16 cellular contexts compared by ENCODE assay signal in the genomic region with DNA sequence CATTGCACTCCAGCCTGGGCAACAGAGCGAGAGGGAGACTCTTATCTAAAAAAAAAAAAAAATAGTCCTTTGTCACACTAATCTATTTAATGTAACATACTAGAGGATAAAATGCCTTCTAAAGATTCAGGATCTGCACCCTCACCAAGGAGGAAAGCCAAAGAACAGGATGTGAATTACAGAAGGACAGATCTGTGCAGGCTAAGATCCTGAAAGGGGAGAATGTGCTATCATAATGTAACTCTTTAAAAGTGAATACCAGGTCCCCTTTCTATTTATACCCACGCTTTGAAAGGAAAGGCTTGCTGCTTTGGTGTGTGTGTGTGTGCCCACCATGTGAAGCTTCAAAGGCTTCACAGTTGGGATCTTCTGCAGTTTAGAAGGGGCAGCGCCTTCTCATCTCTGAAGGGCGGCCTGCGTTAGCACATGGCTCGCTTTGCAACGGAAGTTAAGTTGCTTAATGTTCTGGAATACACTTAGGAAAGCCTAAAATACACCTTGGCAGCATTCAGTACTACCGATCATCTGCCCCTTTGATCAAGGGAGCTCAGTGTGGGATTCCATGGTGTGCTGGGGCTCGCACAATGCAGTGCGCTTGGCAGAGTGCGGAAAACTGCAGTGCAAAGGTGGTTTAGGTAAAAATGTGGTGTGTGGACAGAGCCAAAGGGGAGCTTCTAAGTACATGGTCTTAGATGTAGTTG. TPM values are rescaled to one million over a fixed set of nuclear protein-coding genes. Genes with fewer than 3 reads are reported as not detected.
"Had no signal": no experiment of that assay in that cellular context is flagged by ENCODE, and none has a peak within 500 bp of the region (broad histone marks: within the 10 kb centered on the region; RNA-seq: fewer than 3 reads in every experiment).

No MANE protein-coding gene starts in this region.

- H3K4me1 ChIP-seq: colonic mucosa had no signal

- H3K36me3 Mint-ChIP-seq: mesothelial cell of epicardium had no signal

- H3K4me3 Mint-ChIP-seq: activated CD8-positive, alpha-beta T cell treated with anti-CD3 and anti-CD28 coated beads, Interleukin-2, amount 10 ng/mL, durations not matched to agents 7 days and 5 days; mesothelial cell of epicardium; T-helper 1 cell treated with Interleukin-12 subunit alpha and Interleukin-12 subunit beta and Interleukin-4 antibody, amounts not matched to agents 30 μg/mL and 1 μg/mL, for 36 hours had no signal

- DNase-seq: activated CD4-positive, alpha-beta T cell treated with anti-CD3 and anti-CD28 coated beads for 48 hours; activated CD8-positive, alpha-beta memory T cell treated with anti-CD3 and anti-CD28 coated beads, Interleukin-2, amount 50 U/mL, for 48 hours; activated CD8-positive, alpha-beta T cell treated with anti-CD3 and anti-CD28 coated beads, Interleukin-2, amount 10 ng/mL, durations not matched to agents 7 days and 5 days; aorta; caudate nucleus; colonic mucosa; foreskin melanocyte; heart right ventricle; islet precursor cell; left lung; nucleus accumbens; stimulated activated CD4-positive, alpha-beta T cell treated with anti-CD3 and anti-CD28 coated beads, Interleukin-4, amount 100 ng/mL, for 24 hours; stomach had no signal

- H3K9me3 Mint-ChIP-seq: mesothelial cell of epicardium; T-helper 1 cell treated with Interleukin-12 subunit alpha and Interleukin-12 subunit beta and Interleukin-4 antibody, amounts not matched to agents 30 μg/mL and 1 μg/mL, for 36 hours had no signal

- H3K9me3 ChIP-seq: colonic mucosa, heart right ventricle, left lung, stomach had no signal

- H3K27ac ChIP-seq: colonic mucosa, left lung, stomach had no signal

- H3K36me3 ChIP-seq: colonic mucosa, heart right ventricle, left lung, stomach had no signal

- H3K27ac Mint-ChIP-seq: activated CD8-positive, alpha-beta T cell treated with anti-CD3 and anti-CD28 coated beads, Interleukin-2, amount 10 ng/mL, durations not matched to agents 7 days and 5 days; mesothelial cell of epicardium; T-helper 1 cell treated with Interleukin-12 subunit alpha and Interleukin-12 subunit beta and Interleukin-4 antibody, amounts not matched to agents 30 μg/mL and 1 μg/mL, for 36 hours had no signal

- H3K4me3 ChIP-seq: colonic mucosa, heart right ventricle, left lung, stomach had no signal

- ATAC-seq: activated CD8-positive, alpha-beta T cell treated with anti-CD3 and anti-CD28 coated beads, Interleukin-2, amount 10 ng/mL, durations not matched to agents 7 days and 5 days; left lung had no signal

- FAIRE-seq: urothelium cell line had no signal

RNA-seq across cellular contexts. Expression of a gene that starts 6.8 kb away (rescaled TPM):
- total RNA-seq: activated CD8-positive, alpha-beta T cell treated with anti-CD3 and anti-CD28 coated beads, Interleukin-2, amount 10 ng/mL, durations not matched to agents 7 days and 5 days had no signal
